19 cellular contexts compared by ENCODE assay signal in the genomic region with DNA sequence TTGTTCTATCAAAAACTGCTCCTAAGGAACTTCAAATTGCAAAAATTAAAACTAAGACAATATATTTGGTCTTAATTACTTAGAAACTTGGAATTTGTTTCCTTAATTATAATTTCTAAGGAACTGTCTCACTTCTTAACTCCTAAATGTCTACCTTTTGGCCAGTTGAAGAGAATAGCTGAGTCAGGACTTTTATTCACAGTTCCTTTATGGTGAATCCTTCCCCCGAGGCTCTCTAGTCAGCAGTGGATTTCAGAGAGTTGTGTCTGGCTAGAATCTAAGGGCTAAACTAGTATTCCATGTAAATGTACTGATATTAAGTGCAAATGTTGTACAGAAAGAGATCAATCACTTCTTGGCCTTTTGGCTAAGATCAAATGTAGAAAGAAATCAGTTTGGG.
"Had no signal": no experiment of that assay in that cellular context is flagged by ENCODE, and none has a peak within 500 bp of the region (broad histone marks: within the 10 kb centered on the region; RNA-seq: fewer than 3 reads in every experiment).

No MANE protein-coding gene starts in this region.

- H3K4me1 ChIP-seq: adrenal gland, gastrocnemius medialis, left lung, prostate gland, stomach had no signal

- H3K27me3 ChIP-seq: adrenal gland, gastrocnemius medialis had no signal

- H3K27ac Mint-ChIP-seq: stimulated activated effector memory CD8-positive, alpha-beta T cell treated with anti-CD3 and anti-CD28 coated beads, Interleukin-12 subunit alpha, Interleukin-12 subunit beta, amount 100 ng/mL, for 72 hours; type B pancreatic cell had no signal

- ATAC-seq: activated T-cell treated with anti-CD3 and anti-CD28 coated beads, Interleukin-2, amount 50 U/mL, for 4 hours; gastrocnemius medialis; left lung; mucosa of descending colon; naive thymus-derived CD4-positive, alpha-beta T cell; right cardiac atrium; stimulated activated effector memory CD8-positive, alpha-beta T cell treated with anti-CD3 and anti-CD28 coated beads, Interleukin-12 subunit alpha, Interleukin-12 subunit beta, amount 100 ng/mL, for 72 hours had no signal

- H3K27ac ChIP-seq: adrenal gland, gastrocnemius medialis, left lung, prostate gland, skin epidermis, stomach had no signal

- DNase-seq: activated CD4-positive, alpha-beta T cell treated with anti-CD3 and anti-CD28 coated beads, Interleukin-2, amount 50 U/mL, for 1 hour; activated CD4-positive, CD25-positive, alpha-beta regulatory T cell treated with anti-CD3 and anti-CD28 coated beads, Interleukin-2, amount 50 U/mL, for 72 hours; activated CD8-positive, alpha-beta memory T cell treated with anti-CD3 and anti-CD28 coated beads, Interleukin-2, amount 50 U/mL, for 4 hours; activated naive CD4-positive, alpha-beta T cell treated with anti-CD3 and anti-CD28 coated beads, Interleukin-2, amount 50 U/mL, for 16 hours; activated T-cell treated with anti-CD3 and anti-CD28 coated beads, Interleukin-2, amount 50 U/mL, for 4 hours; adrenal gland; gastrocnemius medialis; head of caudate nucleus; left lung; mucosa of descending colon; naive thymus-derived CD4-positive, alpha-beta T cell; right cardiac atrium; stimulated activated CD4-positive, alpha-beta T cell treated with anti-CD3 and anti-CD28 coated beads, Interleukin-15, amount 100 ng/mL, for 24 hours; stimulated activated CD4-positive, alpha-beta T cell treated with anti-CD3 and anti-CD28 coated beads, Interleukin-2, amount 100 ng/mL, for 48 hours; stomach had no signal

- H3K4me3 Mint-ChIP-seq: activated T-cell treated with anti-CD3 and anti-CD28 coated beads, Interleukin-2, amount 50 U/mL, for 4 hours; naive thymus-derived CD4-positive, alpha-beta T cell; stimulated activated effector memory CD8-positive, alpha-beta T cell treated with anti-CD3 and anti-CD28 coated beads, Interleukin-12 subunit alpha, Interleukin-12 subunit beta, amount 100 ng/mL, for 72 hours; type B pancreatic cell had no signal

- H3K9me3 Mint-ChIP-seq: activated T-cell treated with anti-CD3 and anti-CD28 coated beads, Interleukin-2, amount 50 U/mL, for 4 hours; stimulated activated effector memory CD8-positive, alpha-beta T cell treated with anti-CD3 and anti-CD28 coated beads, Interleukin-12 subunit alpha, Interleukin-12 subunit beta, amount 100 ng/mL, for 72 hours had no signal

- H3K36me3 ChIP-seq: adrenal gland, gastrocnemius medialis, left lung, prostate gland, stomach had no signal

- H3K36me3 Mint-ChIP-seq: stimulated activated effector memory CD8-positive, alpha-beta T cell treated with anti-CD3 and anti-CD28 coated beads, Interleukin-12 subunit alpha, Interleukin-12 subunit beta, amount 100 ng/mL, for 72 hours had no signal

- H3K27me3 Mint-ChIP-seq: naive thymus-derived CD4-positive, alpha-beta T cell; type B pancreatic cell had no signal

- H3K9me3 ChIP-seq: adrenal gland, gastrocnemius medialis, left lung, mucosa of descending colon, prostate gland, stomach had no signal

- H3K4me3 ChIP-seq: adrenal gland, gastrocnemius medialis, left lung, mucosa of descending colon, prostate gland, skin epidermis, stomach had no signal
